Comparison of ENCODE assay signal across 16 cellular contexts in genomic region chr15:66630801-66631351, GRCh38.
DNase-seq lines count a peak whose midpoint lies in the region; ATAC-seq, FAIRE-seq and TF ChIP-seq lines count a peak whose summit lies in the region.
"Had no signal": no experiment of that assay in that cellular context is flagged by ENCODE, and none has a peak within 500 bp of the region (broad histone marks: within the 10 kb centered on the region; RNA-seq: fewer than 3 reads in every experiment).

No MANE protein-coding gene starts in this region.

- H3K18ac ChIP-seq in H1 (ENCODE audit: extremely low read depth, low read length), result peak overlapping the region; percentile 53; the same call in 1 of the 2 replicates

- no peak for TF ChIP-seq CTCF in H1 (IDR thresholded peaks at IDR 0.05; ENCODE audit: control extremely low read depth in 1 of 3, insufficient read depth in 1 of 3, low read depth in 1 of 3, low read length in 3 of 3)
- no peak for TF ChIP-seq CTCF in right lobe of liver (IDR thresholded peaks at IDR 0.05)

- no peak overlapping the region for H3K56ac ChIP-seq in H1 (replicated peaks; ENCODE audit: insufficient read length, low read depth, low read length)

- no peak for DNase-seq in CD8-positive, alpha-beta memory T cell
- DNase-seq in OCI-M1 (lab: John Stamatoyannopoulos, UW), result peak; percentile 99
- DNase-seq in H1 (ENCODE audit: low read depth in 1 of 2, low spot score in 2 of 2), result no peak
- DNase-seq in right lobe of liver, result peak in 1 of 3 donors; percentile 56
- no peak for DNase-seq in DMS79 treated with DMSO at 0.1 percent for 48 hours (lab: John Stamatoyannopoulos, UW)
- no peak for DNase-seq in activated effector memory CD4-positive, alpha-beta T cell treated with Interleukin-2 at 50 U/mL for 16 hours
- no peak for DNase-seq in stimulated activated CD4-positive, alpha-beta T cell treated with anti-CD3 and anti-CD28 coated beads, Interleukin-2, amount 100 ng/mL, for 48 hours
- DNase-seq: activated CD4-positive, CD25-positive, alpha-beta regulatory T cell; activated naive CD4-positive, alpha-beta T cell treated with anti-CD3 and anti-CD28 coated beads for 36 hours; CD8-positive, alpha-beta T cell; EL; gastrocnemius medialis had no signal

- H3K9me3 ChIP-seq in CD8-positive, alpha-beta memory T cell (ENCODE audit: low read length), result no peaks in the 10 kb centered on the region
- no peaks in the 10 kb centered on the region for H3K9me3 ChIP-seq in H1 (ENCODE audit: insufficient read depth in 2 of 2, low read depth in 1 of 2, low read length in 1 of 2)
- H3K9me3 ChIP-seq in right lobe of liver, result no peaks in the 10 kb centered on the region
- H3K9me3 ChIP-seq: gastrocnemius medialis, prostate gland, suprapubic skin had no signal

- CTCF ChIA-PET in CD8-positive, alpha-beta memory T cell (lab: Charles Lee), result no interaction called here
- CTCF ChIA-PET in H1 (lab: Charles Lee; ENCODE audit: partially characterized antibody), result interaction anchor here (1.2 to 7.2 kb wide), 5 partner anchors 10 to 68 kb away, joined by 3 to 45 read pairs (median 10); no protein-coding TSS in a partner anchor

- WGBS in H1 (ENCODE audit: extremely low coverage in 1 of 2, insufficient coverage in 1 of 2, insufficient read length in 1 of 2, insufficient replicate concordance in 2 of 2, low coverage in 1 of 2, low lambda C conversion rate in 2 of 2, missing lambda C conversion rate in 1 of 2), 2 experiments, result 86% methylated on average over 16 of the region's 17 CpGs; no CpG with 5 or more reads in 1 of the 2 experiments
- WGBS in right lobe of liver (ENCODE audit: insufficient coverage, low coverage, low lambda C conversion rate, missing lambda C conversion rate), result 87% methylated on average over 7 of the region's 17 CpGs

- no peaks in the 10 kb centered on the region for H3K79me2 ChIP-seq in H1 (ENCODE audit: control insufficient read depth in 1 of 2, insufficient read depth in 2 of 2, low read length in 2 of 2)

- H4K91ac ChIP-seq in H1 (replicated peaks; ENCODE audit: insufficient read length, low read length), result no peak overlapping the region

- H2BK120ac ChIP-seq in H1 (replicated peaks; ENCODE audit: low read depth, low read length), result no peak overlapping the region

- POLR2A ChIA-PET in CD8-positive, alpha-beta memory T cell (lab: Charles Lee), result no interaction called here
- POLR2A ChIA-PET in H1 (lab: Charles Lee; ENCODE audit: partially characterized antibody), result interaction anchor here (1.0 to 1.7 kb wide), 3 partner anchors 9 to 134 kb away, joined by 3 read pairs; no protein-coding TSS in a partner anchor

- no peak for FAIRE-seq in H1 (lab: Jason Lieb, UNC)
- FAIRE-seq: GM12878 had no signal

- peak overlapping the region; percentile 68; the same call in 1 of the 2 replicates for H2BK12ac ChIP-seq in H1 (ENCODE audit: low read depth, low read length)

- H2BK20ac ChIP-seq in H1 (ENCODE audit: low read length), result no peak overlapping the region

- H3K79me1 ChIP-seq in H1 (ENCODE audit: low read depth, low read length), result no peaks in the 10 kb centered on the region

- peak overlapping the region in 1 of 8 donors; percentile 18 for H3K27ac Mint-ChIP-seq in CD8-positive, alpha-beta memory T cell
- H3K27ac Mint-ChIP-seq: activated naive CD4-positive, alpha-beta T cell treated with anti-CD3 and anti-CD28 coated beads for 36 hours; CD8-positive, alpha-beta T cell had no signal

- no peak overlapping the region for H3K4me3 ChIP-seq in CD8-positive, alpha-beta memory T cell (ENCODE audit: low read length)
- H3K4me3 ChIP-seq in H1 (ENCODE audit: extremely low read depth in 1 of 4, insufficient read depth in 2 of 4, low read depth in 3 of 4, low read length in 4 of 4) (no peak overlapping the region), right lobe of liver (no peak overlapping the region)
- H3K4me3 ChIP-seq: gastrocnemius medialis, GM12878, prostate gland, suprapubic skin had no signal

- intact Hi-C loops in right lobe of liver (cut with DNase I), result loop anchor here in 1 of 2 donors (10.0 kb wide), 1 partner anchor 64 kb away; no protein-coding TSS in a partner anchor

- peak overlapping the region; percentile 65; the same call in 1 of the 2 replicates for H2BK15ac ChIP-seq in H1 (ENCODE audit: low read length)

- peak overlapping the region; percentile 39 for H3K27ac ChIP-seq in CD8-positive, alpha-beta memory T cell (ENCODE audit: low read depth, low read length)
- H3K27ac ChIP-seq in H1 (ENCODE audit: low read depth, low read length) (no peak overlapping the region), right lobe of liver (peak overlapping the region in 1 of 3 donors; percentile 9)
- H3K27ac ChIP-seq: gastrocnemius medialis, prostate gland, suprapubic skin had no signal

- no peak overlapping the region for H3K4me3 Mint-ChIP-seq in CD8-positive, alpha-beta memory T cell
- H3K4me3 Mint-ChIP-seq: activated naive CD4-positive, alpha-beta T cell treated with anti-CD3 and anti-CD28 coated beads for 36 hours; CD8-positive, alpha-beta T cell had no signal

- H3K9me3 Mint-ChIP-seq in CD8-positive, alpha-beta memory T cell, result no peaks in the 10 kb centered on the region
- H3K9me3 Mint-ChIP-seq: activated naive CD4-positive, alpha-beta T cell treated with anti-CD3 and anti-CD28 coated beads for 36 hours; CD8-positive, alpha-beta T cell had no signal

- H4K20me1 ChIP-seq in H1 (replicated peaks in 1 of 2; ENCODE audit: control insufficient read depth in 1 of 2, insufficient read depth in 2 of 2, low read length in 2 of 2), result no peaks in the 10 kb centered on the region

- ATAC-seq in right lobe of liver (peak; percentile 54 to 77 (median 58)), GM19452 (IDR thresholded peaks at IDR 0.05; ENCODE audit: unreplicated experiment) (no peak)
- ATAC-seq: CD8-positive, alpha-beta T cell; gastrocnemius medialis; GM12878 had no signal

- H3K4me1 ChIP-seq in CD8-positive, alpha-beta memory T cell (ENCODE audit: insufficient read depth, low read length), result no peaks in the 10 kb centered on the region
- H3K4me1 ChIP-seq in H1 (replicated peaks in 1 of 4; ENCODE audit: control insufficient read depth in 3 of 4, insufficient read depth in 4 of 4, low read length in 3 of 4), result peaks cover 8 to 22% (median 14%) of the 10 kb centered on the region in 4 experiments
- no peaks in the 10 kb centered on the region for H3K4me1 ChIP-seq in right lobe of liver
- H3K4me1 ChIP-seq: gastrocnemius medialis, prostate gland, suprapubic skin had no signal

- no peaks in the 10 kb centered on the region for H3K27me3 ChIP-seq in CD8-positive, alpha-beta memory T cell (ENCODE audit: insufficient read depth, low read length, poor library complexity, severe bottlenecking)
- H3K27me3 ChIP-seq in H1 (replicated peaks in 1 of 4; ENCODE audit: control insufficient read depth in 3 of 4, extremely low read depth in 1 of 4, insufficient read depth in 3 of 4, low read length in 3 of 4) (no peaks in the 10 kb centered on the region), right lobe of liver (no peaks in the 10 kb centered on the region)
- H3K27me3 ChIP-seq: gastrocnemius medialis, suprapubic skin had no signal

- no peaks in the 10 kb centered on the region for H3K27me3 Mint-ChIP-seq in CD8-positive, alpha-beta memory T cell

- no peak for TF ChIP-seq EP300 in H1 (IDR thresholded peaks at IDR 0.05; ENCODE audit: borderline replicate concordance in 1 of 2, low read depth in 2 of 2, low read length in 2 of 2)

- H3K36me3 ChIP-seq in CD8-positive, alpha-beta memory T cell (ENCODE audit: insufficient read depth, low read length), result no peaks in the 10 kb centered on the region
- H3K36me3 ChIP-seq in H1 (ENCODE audit: control insufficient read depth in 2 of 4, insufficient read depth in 4 of 4, low read length in 3 of 4) (no peaks in the 10 kb centered on the region), right lobe of liver (no peaks in the 10 kb centered on the region)
- H3K36me3 ChIP-seq: gastrocnemius medialis, prostate gland, suprapubic skin had no signal

- H3K4ac ChIP-seq in H1 (replicated peaks; ENCODE audit: insufficient read length, low read depth, low read length), result no peak overlapping the region

- no peak overlapping the region for H3K23ac ChIP-seq in H1 (ENCODE audit: insufficient read length)

- H3K36me3 Mint-ChIP-seq in CD8-positive, alpha-beta memory T cell, result no peaks in the 10 kb centered on the region
- H3K36me3 Mint-ChIP-seq: CD8-positive, alpha-beta T cell had no signal

- H3K4me1 Mint-ChIP-seq in CD8-positive, alpha-beta memory T cell, result no peaks in the 10 kb centered on the region

- H4K8ac ChIP-seq in H1 (ENCODE audit: extremely low read depth, insufficient read depth, low read length), result no peak overlapping the region; the same call in 1 of the 2 replicates

- no peak overlapping the region for H2AFZ ChIP-seq in H1 (ENCODE audit: low read length)

- no peak overlapping the region for H3K14ac ChIP-seq in H1 (ENCODE audit: insufficient read length)

- TF ChIP-seq RAD21 in H1 (IDR thresholded peaks at IDR 0.05 in 1 of 2, conservative IDR thresholded peaks at IDR 0.05 in 1 of 2; ENCODE audit: low read depth in 2 of 2, low read length in 2 of 2), result no peak

- H3K9ac ChIP-seq in H1 (replicated peaks in 1 of 4; ENCODE audit: extremely low read depth in 1 of 4, low read depth in 3 of 4, low read length in 3 of 4), result no peak overlapping the region

- peak overlapping the region; percentile 52; the same call in 1 of the 2 replicates for H2BK5ac ChIP-seq in H1 (ENCODE audit: low read depth, low read length)

- H2AK5ac ChIP-seq in H1 (ENCODE audit: low read depth, low read length), result no peak overlapping the region

- no peak overlapping the region for H3K4me2 ChIP-seq in H1 (ENCODE audit: insufficient read depth in 1 of 2, low read depth in 2 of 2, low read length in 2 of 2)

- TF ChIP-seq POLR2A in H1 (IDR thresholded peaks at IDR 0.05; ENCODE audit: control extremely low read depth in 1 of 2, low read depth in 2 of 2, low read length in 2 of 2) (no peak), right lobe of liver (IDR thresholded peaks at IDR 0.05) (no peak)

- no peaks in the 10 kb centered on the region for H3K23me2 ChIP-seq in H1 (ENCODE audit: low read depth, low read length)

- no peak overlapping the region for H4K5ac ChIP-seq in H1 (ENCODE audit: insufficient read length, low read depth, low read length)

TF ChIP-seq in H1, 55 proteins besides CTCF, POLR2A, EP300 and RAD21:
- no peak for TF ChIP-seq NRF1 (IDR thresholded peaks at IDR 0.05; ENCODE audit: low read depth, low read length)
TF ChIP-seq in H1: peak in this region for 0.
